ENCODE assay signal across 23 cellular contexts in the genomic region with DNA sequence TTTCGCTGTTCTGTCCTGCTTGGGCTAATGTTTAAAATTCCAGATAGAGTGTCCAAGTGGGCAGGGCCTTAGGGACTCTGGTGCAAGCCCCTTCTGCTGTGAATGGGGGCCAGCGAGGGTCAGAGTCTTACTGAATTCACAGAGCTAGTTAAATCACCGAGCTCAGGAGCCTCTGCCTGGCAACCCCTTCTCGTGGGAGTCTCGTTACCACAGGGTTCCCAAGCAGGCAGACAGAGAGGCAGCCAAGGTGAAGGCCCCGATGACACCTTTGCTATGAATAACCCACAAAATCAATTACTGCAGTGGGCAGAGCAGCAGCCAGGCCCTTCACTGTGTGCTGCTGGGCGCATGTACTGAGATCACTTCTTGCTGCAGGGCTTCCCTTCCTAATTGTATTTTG. TPM values are rescaled to one million over a fixed set of nuclear protein-coding genes. Genes with fewer than 3 reads are reported as not detected.
DNase-seq lines count a peak whose midpoint lies in the region; ATAC-seq and TF ChIP-seq lines count a peak whose summit lies in the region.
"Had no signal": no experiment of that assay in that cellular context is flagged by ENCODE, and none has a peak within 500 bp of the region (broad histone marks: within the 10 kb centered on the region; RNA-seq: fewer than 3 reads in every experiment).

No MANE protein-coding gene starts in this region.

- H3K27me3 Mint-ChIP-seq in nephron (ENCODE audit: low read depth) (peaks cover 4% of the 10 kb centered on the region), type B pancreatic cell (no peaks in the 10 kb centered on the region)
- H3K27me3 Mint-ChIP-seq: CD4-positive, alpha-beta T cell had no signal

- ATAC-seq in Right ventricle myocardium superior (ENCODE audit: poor library complexity) (no peak), HG03442 (IDR thresholded peaks at IDR 0.05; ENCODE audit: unreplicated experiment) (no peak), HG03097 (IDR thresholded peaks at IDR 0.05; ENCODE audit: low FRiP score, unreplicated experiment) (no peak)
- ATAC-seq: A549, GM23338, PC-3 had no signal

- intact Hi-C loops in Right ventricle myocardium superior (cut with DNase I): loop anchor here (2.0 to 5.0 kb wide), 2 partner anchors 57 to 96 kb away; partner anchors contain the start of gene SPSB4

- H3K4me3 ChIP-seq in cardiac muscle cell: no peak overlapping the region
- no peak overlapping the region for H3K4me3 ChIP-seq in right atrium auricular region
- H3K4me3 ChIP-seq: A549, GM23338 had no signal

- TF ChIP-seq CTCF in cardiac muscle cell (IDR thresholded peaks at IDR 0.05; ENCODE audit: low read depth, low read length): no peak
- no peak for TF ChIP-seq CTCF in right atrium auricular region (IDR thresholded peaks at IDR 0.05)
- TF ChIP-seq CTCF in nephron (IDR thresholded peaks at IDR 0.05; ENCODE audit: unreplicated experiment in 3 of 3): no peak
- no peak for TF ChIP-seq CTCF in type B pancreatic cell (conservative IDR thresholded peaks at IDR 0.05)

- H3K36me3 ChIP-seq in cardiac muscle cell: no peaks in the 10 kb centered on the region
- H3K36me3 ChIP-seq in right atrium auricular region: no peaks in the 10 kb centered on the region

- H3K9me3 ChIP-seq in cardiac muscle cell (ENCODE audit: low read depth) (no peaks in the 10 kb centered on the region), right atrium auricular region (no peaks in the 10 kb centered on the region)
- H3K9me3 ChIP-seq: A549 had no signal

- peaks cover 59% of the 10 kb centered on the region for H3K4me1 ChIP-seq in cardiac muscle cell (ENCODE audit: low read depth)
- H3K4me1 ChIP-seq in right atrium auricular region: peaks cover 0 to 30% of the 10 kb centered on the region in 2 donors
- H3K4me1 ChIP-seq: A549 had no signal

- no peaks in the 10 kb centered on the region for H3K9me3 Mint-ChIP-seq in nephron
- H3K9me3 Mint-ChIP-seq in type B pancreatic cell: no peaks in the 10 kb centered on the region
- H3K9me3 Mint-ChIP-seq: CD4-positive, alpha-beta T cell had no signal

- H3K4me3 Mint-ChIP-seq in nephron (peak overlapping the region in 1 of 3 experiments; percentile 48), type B pancreatic cell (no peak overlapping the region)
- H3K4me3 Mint-ChIP-seq: CD4-positive, alpha-beta T cell; GM23338 had no signal

- H3K36me3 Mint-ChIP-seq in nephron (ENCODE audit: low read depth) (peaks cover 24% of the 10 kb centered on the region), type B pancreatic cell (peaks cover 12% of the 10 kb centered on the region)

- peak overlapping the region; percentile 81 to 95 (median 88) for H3K27ac Mint-ChIP-seq in nephron
- peak overlapping the region; percentile 1 for H3K27ac Mint-ChIP-seq in type B pancreatic cell
- H3K27ac Mint-ChIP-seq: CD4-positive, alpha-beta T cell; GM23338 had no signal

- H3K4me1 Mint-ChIP-seq in nephron: peaks cover 68% of the 10 kb centered on the region
- H3K4me1 Mint-ChIP-seq in type B pancreatic cell (ENCODE audit: unreplicated experiment): peaks cover 31% of the 10 kb centered on the region

- H3K27ac ChIP-seq in cardiac muscle cell (peak overlapping the region; percentile 97), right atrium auricular region (peak overlapping the region; percentile 44 to 77)
- H3K27ac ChIP-seq: A549, RWPE1 had no signal

- DNase-seq in cardiac muscle cell (ENCODE audit: low read depth in 1 of 2, low spot score in 1 of 2) (peak in 1 of 2 donors; percentile 26), Right ventricle myocardium superior (no peak), right atrium auricular region (ENCODE audit: low spot score) (peak; percentile 44), type B pancreatic cell (ENCODE audit: extremely low spot score, unreplicated experiment) (no peak)
- DNase-seq: DMS153, GF-D8, HCEC 1CT, KG1, NCI-H1105 treated with DMSO at 0.1 percent for 48 hours, NCI-H1694, NCI-H2081 treated with DMSO at 0.1 percent for 48 hours, NCI-H510A treated with DMSO at 0.1 percent for 48 hours, NCI-H774, PC-3 had no signal

- H3K27me3 ChIP-seq in cardiac muscle cell (no peaks in the 10 kb centered on the region), right atrium auricular region (no peaks in the 10 kb centered on the region)

RNA-seq across cellular contexts. Expression of gene SPSB4, which starts 56.9 kb away (rescaled TPM):
- total RNA-seq in cardiac muscle cell (66.4 and 82.2 TPM in 2 replicates), Right ventricle myocardium superior (7.3 TPM), right atrium auricular region (1 to 10 TPM; 1.8 to 6.9 TPM), type B pancreatic cell (ENCODE audit: low replicate concordance) (4.7 and 23.8 TPM in 2 replicates)
- polyA plus RNA-seq in cardiac muscle cell: 57.0 and 58.3 TPM in 2 replicates
- total RNA-seq: CD4-positive, alpha-beta T cell; HT-29; PC-3 had no signal
- polyA plus RNA-seq: BJ had no signal
